1 cellular context compared by ENCODE assay signal in genomic region chr1:221832151-221832550, GRCh38.
TF ChIP-seq lines count a peak whose summit lies in the region.

No MANE protein-coding gene starts in this region.

TF ChIP-seq in endothelial cell of umbilical vein, 7 proteins besides CTCF, POLR2A, EP300 and RAD21:
- TF ChIP-seq EZH2 (IDR thresholded peaks at IDR 0.05; ENCODE audit: borderline replicate concordance, low read depth, low read length, severe bottlenecking) (no peak), MAX (IDR thresholded peaks at IDR 0.05; ENCODE audit: insufficient read depth, insufficient read length) (no peak), JUN (IDR thresholded peaks at IDR 0.05; ENCODE audit: borderline replicate concordance, insufficient read depth, insufficient read length, low read depth) (no peak), GATA2 (IDR thresholded peaks at IDR 0.05; ENCODE audit: insufficient read depth, insufficient read length, low read depth, low read length) (no peak), FOS (IDR thresholded peaks at IDR 0.05; ENCODE audit: borderline replicate concordance, insufficient read depth, low read length) (no peak), MYC (IDR thresholded peaks at IDR 0.05; ENCODE audit: low read depth, low read length) (no peak)
TF ChIP-seq in endothelial cell of umbilical vein: peak in this region for 0.
